ENCODE assay signal across 1 cellular context in the genomic region with DNA sequence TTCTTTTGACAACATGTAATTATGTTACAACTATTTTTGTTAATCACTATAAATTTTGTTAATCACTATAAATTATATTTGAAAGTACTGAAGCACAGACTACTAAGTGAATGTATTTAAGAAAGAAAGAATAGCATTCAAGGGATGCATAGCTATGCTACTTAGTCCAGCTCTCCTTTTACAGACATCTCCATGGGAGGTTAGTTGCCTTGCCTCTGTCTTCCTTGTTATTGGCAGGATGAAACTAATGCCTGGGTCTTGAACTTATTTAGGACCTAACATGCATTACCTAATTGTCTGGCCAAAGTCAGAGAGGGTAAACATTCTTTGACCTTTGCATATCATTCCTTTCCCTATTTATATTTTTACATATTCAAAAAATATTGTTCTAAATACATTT.
TF ChIP-seq lines count a peak whose summit lies in the region.

No MANE protein-coding gene starts in this region.

TF ChIP-seq in GM23338, 12 proteins besides CTCF, POLR2A, EP300 and RAD21 (continued from another document):
- TF ChIP-seq, protein P1, sequence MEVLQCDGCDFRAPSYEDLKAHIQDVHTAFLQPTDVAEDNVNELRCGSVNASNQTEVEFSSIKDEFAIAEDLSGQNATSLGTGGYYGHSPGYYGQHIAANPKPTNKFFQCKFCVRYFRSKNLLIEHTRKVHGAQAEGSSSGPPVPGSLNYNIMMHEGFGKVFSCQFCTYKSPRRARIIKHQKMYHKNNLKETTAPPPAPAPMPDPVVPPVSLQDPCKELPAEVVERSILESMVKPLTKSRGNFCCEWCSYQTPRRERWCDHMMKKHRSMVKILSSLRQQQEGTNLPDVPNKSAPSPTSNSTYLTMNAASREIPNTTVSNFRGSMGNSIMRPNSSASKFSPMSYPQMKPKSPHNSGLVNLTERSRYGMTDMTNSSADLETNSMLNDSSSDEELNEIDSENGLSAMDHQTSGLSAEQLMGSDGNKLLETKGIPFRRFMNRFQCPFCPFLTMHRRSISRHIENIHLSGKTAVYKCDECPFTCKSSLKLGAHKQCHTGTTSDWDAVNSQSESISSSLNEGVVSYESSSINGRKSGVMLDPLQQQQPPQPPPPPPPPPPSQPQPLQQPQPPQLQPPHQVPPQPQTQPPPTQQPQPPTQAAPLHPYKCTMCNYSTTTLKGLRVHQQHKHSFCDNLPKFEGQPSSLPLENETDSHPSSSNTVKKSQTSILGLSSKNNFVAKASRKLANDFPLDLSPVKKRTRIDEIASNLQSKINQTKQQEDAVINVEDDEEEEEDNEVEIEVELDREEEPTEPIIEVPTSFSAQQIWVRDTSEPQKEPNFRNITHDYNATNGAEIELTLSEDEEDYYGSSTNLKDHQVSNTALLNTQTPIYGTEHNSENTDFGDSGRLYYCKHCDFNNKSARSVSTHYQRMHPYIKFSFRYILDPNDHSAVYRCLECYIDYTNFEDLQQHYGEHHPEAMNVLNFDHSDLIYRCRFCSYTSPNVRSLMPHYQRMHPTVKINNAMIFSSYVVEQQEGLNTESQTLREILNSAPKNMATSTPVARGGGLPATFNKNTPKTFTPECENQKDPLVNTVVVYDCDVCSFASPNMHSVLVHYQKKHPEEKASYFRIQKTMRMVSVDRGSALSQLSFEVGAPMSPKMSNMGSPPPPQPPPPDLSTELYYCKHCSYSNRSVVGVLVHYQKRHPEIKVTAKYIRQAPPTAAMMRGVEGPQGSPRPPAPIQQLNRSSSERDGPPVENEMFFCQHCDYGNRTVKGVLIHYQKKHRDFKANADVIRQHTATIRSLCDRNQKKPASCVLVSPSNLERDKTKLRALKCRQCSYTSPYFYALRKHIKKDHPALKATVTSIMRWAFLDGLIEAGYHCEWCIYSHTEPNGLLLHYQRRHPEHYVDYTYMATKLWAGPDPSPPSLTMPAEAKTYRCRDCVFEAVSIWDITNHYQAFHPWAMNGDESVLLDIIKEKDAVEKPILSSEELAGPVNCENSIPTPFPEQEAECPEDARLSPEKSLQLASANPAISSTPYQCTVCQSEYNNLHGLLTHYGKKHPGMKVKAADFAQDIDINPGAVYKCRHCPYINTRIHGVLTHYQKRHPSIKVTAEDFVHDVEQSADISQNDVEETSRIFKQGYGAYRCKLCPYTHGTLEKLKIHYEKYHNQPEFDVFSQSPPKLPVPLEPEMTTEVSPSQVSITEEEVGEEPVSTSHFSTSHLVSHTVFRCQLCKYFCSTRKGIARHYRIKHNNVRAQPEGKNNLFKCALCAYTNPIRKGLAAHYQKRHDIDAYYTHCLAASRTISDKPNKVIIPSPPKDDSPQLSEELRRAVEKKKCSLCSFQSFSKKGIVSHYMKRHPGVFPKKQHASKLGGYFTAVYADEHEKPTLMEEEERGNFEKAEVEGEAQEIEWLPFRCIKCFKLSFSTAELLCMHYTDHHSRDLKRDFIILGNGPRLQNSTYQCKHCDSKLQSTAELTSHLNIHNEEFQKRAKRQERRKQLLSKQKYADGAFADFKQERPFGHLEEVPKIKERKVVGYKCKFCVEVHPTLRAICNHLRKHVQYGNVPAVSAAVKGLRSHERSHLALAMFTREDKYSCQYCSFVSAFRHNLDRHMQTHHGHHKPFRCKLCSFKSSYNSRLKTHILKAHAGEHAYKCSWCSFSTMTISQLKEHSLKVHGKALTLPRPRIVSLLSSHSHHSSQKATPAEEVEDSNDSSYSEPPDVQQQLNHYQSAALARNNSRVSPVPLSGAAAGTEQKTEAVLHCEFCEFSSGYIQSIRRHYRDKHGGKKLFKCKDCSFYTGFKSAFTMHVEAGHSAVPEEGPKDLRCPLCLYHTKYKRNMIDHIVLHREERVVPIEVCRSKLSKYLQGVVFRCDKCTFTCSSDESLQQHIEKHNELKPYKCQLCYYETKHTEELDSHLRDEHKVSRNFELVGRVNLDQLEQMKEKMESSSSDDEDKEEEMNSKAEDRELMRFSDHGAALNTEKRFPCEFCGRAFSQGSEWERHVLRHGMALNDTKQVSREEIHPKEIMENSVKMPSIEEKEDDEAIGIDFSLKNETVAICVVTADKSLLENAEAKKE (CRISPR knock-in tag; IDR thresholded peaks at IDR 0.05) = no peak
- no peak for TF ChIP-seq ZNF331 (CRISPR knock-in tag; IDR thresholded peaks at IDR 0.05; ENCODE audit: low read depth)
- TF ChIP-seq, protein P2, sequence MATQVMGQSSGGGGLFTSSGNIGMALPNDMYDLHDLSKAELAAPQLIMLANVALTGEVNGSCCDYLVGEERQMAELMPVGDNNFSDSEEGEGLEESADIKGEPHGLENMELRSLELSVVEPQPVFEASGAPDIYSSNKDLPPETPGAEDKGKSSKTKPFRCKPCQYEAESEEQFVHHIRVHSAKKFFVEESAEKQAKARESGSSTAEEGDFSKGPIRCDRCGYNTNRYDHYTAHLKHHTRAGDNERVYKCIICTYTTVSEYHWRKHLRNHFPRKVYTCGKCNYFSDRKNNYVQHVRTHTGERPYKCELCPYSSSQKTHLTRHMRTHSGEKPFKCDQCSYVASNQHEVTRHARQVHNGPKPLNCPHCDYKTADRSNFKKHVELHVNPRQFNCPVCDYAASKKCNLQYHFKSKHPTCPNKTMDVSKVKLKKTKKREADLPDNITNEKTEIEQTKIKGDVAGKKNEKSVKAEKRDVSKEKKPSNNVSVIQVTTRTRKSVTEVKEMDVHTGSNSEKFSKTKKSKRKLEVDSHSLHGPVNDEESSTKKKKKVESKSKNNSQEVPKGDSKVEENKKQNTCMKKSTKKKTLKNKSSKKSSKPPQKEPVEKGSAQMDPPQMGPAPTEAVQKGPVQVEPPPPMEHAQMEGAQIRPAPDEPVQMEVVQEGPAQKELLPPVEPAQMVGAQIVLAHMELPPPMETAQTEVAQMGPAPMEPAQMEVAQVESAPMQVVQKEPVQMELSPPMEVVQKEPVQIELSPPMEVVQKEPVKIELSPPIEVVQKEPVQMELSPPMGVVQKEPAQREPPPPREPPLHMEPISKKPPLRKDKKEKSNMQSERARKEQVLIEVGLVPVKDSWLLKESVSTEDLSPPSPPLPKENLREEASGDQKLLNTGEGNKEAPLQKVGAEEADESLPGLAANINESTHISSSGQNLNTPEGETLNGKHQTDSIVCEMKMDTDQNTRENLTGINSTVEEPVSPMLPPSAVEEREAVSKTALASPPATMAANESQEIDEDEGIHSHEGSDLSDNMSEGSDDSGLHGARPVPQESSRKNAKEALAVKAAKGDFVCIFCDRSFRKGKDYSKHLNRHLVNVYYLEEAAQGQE (IDR thresholded peaks at IDR 0.05; ENCODE audit: unreplicated experiment) = no peak
- TF ChIP-seq, protein P3, sequence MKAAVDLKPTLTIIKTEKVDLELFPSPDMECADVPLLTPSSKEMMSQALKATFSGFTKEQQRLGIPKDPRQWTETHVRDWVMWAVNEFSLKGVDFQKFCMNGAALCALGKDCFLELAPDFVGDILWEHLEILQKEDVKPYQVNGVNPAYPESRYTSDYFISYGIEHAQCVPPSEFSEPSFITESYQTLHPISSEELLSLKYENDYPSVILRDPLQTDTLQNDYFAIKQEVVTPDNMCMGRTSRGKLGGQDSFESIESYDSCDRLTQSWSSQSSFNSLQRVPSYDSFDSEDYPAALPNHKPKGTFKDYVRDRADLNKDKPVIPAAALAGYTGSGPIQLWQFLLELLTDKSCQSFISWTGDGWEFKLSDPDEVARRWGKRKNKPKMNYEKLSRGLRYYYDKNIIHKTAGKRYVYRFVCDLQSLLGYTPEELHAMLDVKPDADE (IDR thresholded peaks at IDR 0.05) = no peak
